Comparison of ENCODE assay signal across 14 cellular contexts in genomic region chr4:174658246-174658645, GRCh38.
A peak's percentile ranks its signal among the peaks of the same experiment; 100 is the strongest.
DNase-seq lines count a peak whose midpoint lies in the region; ATAC-seq and TF ChIP-seq lines count a peak whose summit lies in the region.
"Had no signal": no experiment of that assay in that cellular context is flagged by ENCODE, and none has a peak within 500 bp of the region (broad histone marks: within the 10 kb centered on the region; RNA-seq: fewer than 3 reads in every experiment).

No MANE protein-coding gene starts in this region.

- H2AFZ ChIP-seq in mesenchymal stem cell (ENCODE audit: low read depth, low read length): no peak overlapping the region

- no peak overlapping the region for H2BK5ac ChIP-seq in mesenchymal stem cell (ENCODE audit: low read depth, low read length, poor library complexity, severe bottlenecking)

- no peak overlapping the region for H4K8ac ChIP-seq in mesenchymal stem cell (ENCODE audit: low read length)

- no peak overlapping the region for H2BK120ac ChIP-seq in mesenchymal stem cell (ENCODE audit: low read depth, low read length)

- H3K36me3 ChIP-seq in mesenchymal stem cell (ENCODE audit: control insufficient read depth in 1 of 2, insufficient read depth in 2 of 2, low read depth in 1 of 2, low read length in 2 of 2): no peaks in the 10 kb centered on the region

- H3K27ac ChIP-seq in mesenchymal stem cell (ENCODE audit: low read length, poor library complexity, severe bottlenecking): no peak overlapping the region
- H3K27ac ChIP-seq: C4-2B had no signal

- H3K9me3 ChIP-seq in mesenchymal stem cell (ENCODE audit: control insufficient read depth, low read length): no peaks in the 10 kb centered on the region
- H3K9me3 ChIP-seq: Caco-2 had no signal

- ATAC-seq in GM19467 (IDR thresholded peaks at IDR 0.05; ENCODE audit: unreplicated experiment) (no peak), GM18870 (IDR thresholded peaks at IDR 0.05; ENCODE audit: unreplicated experiment) (no peak), HG03439 (IDR thresholded peaks at IDR 0.05; ENCODE audit: unreplicated experiment) (no peak)
- ATAC-seq: HepG2 had no signal

- H3K4me3 ChIP-seq in choroid plexus epithelial cell (ENCODE audit: low read depth, low read length) (no peak overlapping the region), mesenchymal stem cell (ENCODE audit: insufficient read depth in 1 of 2, low read depth in 1 of 2, low read length in 2 of 2) (no peak overlapping the region)

- H3K4me2 ChIP-seq in mesenchymal stem cell (ENCODE audit: low read length, poor library complexity, severe bottlenecking): no peak overlapping the region

- H3K79me1 ChIP-seq in mesenchymal stem cell (replicated peaks; ENCODE audit: low read length, poor library complexity, severe bottlenecking): no peaks in the 10 kb centered on the region

- no peak for TF ChIP-seq CTCF in choroid plexus epithelial cell (conservative IDR thresholded peaks at IDR 0.05; ENCODE audit: low read depth, low read length)

- no peak overlapping the region for H3K23ac ChIP-seq in mesenchymal stem cell (ENCODE audit: low read length in 2 of 2)

- no peaks in the 10 kb centered on the region for H3K4me1 ChIP-seq in mesenchymal stem cell (ENCODE audit: control insufficient read depth, insufficient read depth, low read depth, low read length)
- H3K4me1 ChIP-seq: Caco-2 had no signal

- H2BK12ac ChIP-seq in mesenchymal stem cell (ENCODE audit: low read length in 2 of 2): no peak overlapping the region

- H3K27me3 ChIP-seq in mesenchymal stem cell (ENCODE audit: control insufficient read depth in 1 of 2, insufficient read depth in 1 of 2, low read length in 2 of 2): no peaks in the 10 kb centered on the region

- no peak overlapping the region for H3K18ac ChIP-seq in mesenchymal stem cell (ENCODE audit: low read depth in 1 of 2, low read length in 2 of 2)

- no peak overlapping the region for H3K9ac ChIP-seq in mesenchymal stem cell (ENCODE audit: low read length)

- WGBS in mesenchymal stem cell: 87% methylated on average over 3 of the region's 3 CpGs

- H3K14ac ChIP-seq in mesenchymal stem cell (ENCODE audit: low read length in 2 of 2): no peak overlapping the region

- DNase-seq in OCI-M1 (lab: John Stamatoyannopoulos, UW): peak; percentile 94
- DNase-seq in SKM-1 treated with dmso at 0.1 percent for 144 hours (lab: John Stamatoyannopoulos, UW; ENCODE audit: unreplicated experiment): peak; percentile 86
- DNase-seq in choroid plexus epithelial cell (ENCODE audit: low read depth): peak; percentile 16
- peak; percentile 26 for DNase-seq in mesenchymal stem cell
- no peak for DNase-seq in dermis blood vessel endothelial cell
- DNase-seq: AML-193; Caco-2; CD4-positive, alpha-beta T cell; H9 had no signal

- H4K91ac ChIP-seq in mesenchymal stem cell (ENCODE audit: low read length): no peak overlapping the region

- H2BK15ac ChIP-seq in mesenchymal stem cell (ENCODE audit: low read depth, poor library complexity, severe bottlenecking): no peak overlapping the region

- H2AK5ac ChIP-seq in mesenchymal stem cell (ENCODE audit: low read length, severe bottlenecking): no peak overlapping the region

- H3K4ac ChIP-seq in mesenchymal stem cell (ENCODE audit: low read depth in 1 of 2, low read length in 2 of 2): no peak overlapping the region
